In genomic region chr7:152437157-152437575, GRCh38 we compare ENCODE assay signal across 8 cellular contexts. TPM values are rescaled to one million over a fixed set of nuclear protein-coding genes. Genes with fewer than 3 reads are reported as not detected.
DNase-seq lines count a peak whose midpoint lies in the region; ATAC-seq and TF ChIP-seq lines count a peak whose summit lies in the region.
"Not testable (repeated sequence)": the region's sequence is repeated elsewhere in the genome, so short reads cannot be mapped to it uniquely, and the experiment has no call there.

No MANE protein-coding gene starts in this region.

- H3K9me3 Mint-ChIP-seq in activated T-helper 2 cell treated with anti-CD3 and anti-CD28 coated beads, Interferon-gamma antibody, Interleukin-2, Interleukin-4, amounts not matched to agents 10 μg/mL and 5 μg/mL and 100 μg/mL, durations not matched to agents 14 hours and 24 hours and 36 hours; naive thymus-derived CD4-positive, alpha-beta T cell: not testable (repeated sequence)

- TF ChIP-seq POLR2A in spleen (IDR thresholded peaks at IDR 0.05): not testable (repeated sequence)

- not testable (repeated sequence) for H3K9me3 ChIP-seq in HAP-1; PC-3 (ENCODE audit: low read length); left ventricle myocardium inferior (replicated peaks); naive thymus-derived CD4-positive, alpha-beta T cell (ENCODE audit: control insufficient read depth in 2 of 3, low read length in 3 of 3); spleen

- H3F3A ChIP-seq in PC-3 (ENCODE audit: low read length, unreplicated experiment): not testable (repeated sequence)

- DNase-seq in AG04449 (ENCODE audit: low read depth, low spot score); HAP-1 (ENCODE audit: low spot score in 2 of 2); PC-3; activated T-helper 2 cell treated with anti-CD3 and anti-CD28 coated beads, Interferon-gamma antibody, Interleukin-2, Interleukin-4, amounts not matched to agents 10 μg/mL and 5 μg/mL and 100 μg/mL, durations not matched to agents 14 hours and 24 hours and 36 hours (ENCODE audit: low spot score); coronary artery (ENCODE audit: low spot score); left ventricle myocardium inferior; spleen: not testable (repeated sequence)
- DNase-seq in naive thymus-derived CD4-positive, alpha-beta T cell: peak in 1 of 9 donors; percentile 6

- H3K4me2 ChIP-seq in PC-3 (ENCODE audit: low read length): peak overlapping the region; percentile 87

- peak overlapping the region; percentile 64 for H3K4me3 Mint-ChIP-seq in activated T-helper 2 cell treated with anti-CD3 and anti-CD28 coated beads, Interferon-gamma antibody, Interleukin-2, Interleukin-4, amounts not matched to agents 10 μg/mL and 5 μg/mL and 100 μg/mL, durations not matched to agents 14 hours and 24 hours and 36 hours (ENCODE audit: low read depth)
- peak overlapping the region; percentile 79 to 93 (median 87) for H3K4me3 Mint-ChIP-seq in naive thymus-derived CD4-positive, alpha-beta T cell

- peak overlapping the region; percentile 63 for H3K4me3 ChIP-seq in AG04449 (ENCODE audit: low read depth, low read length)
- H3K4me3 ChIP-seq in HAP-1: peak overlapping the region; percentile 32
- H3K4me3 ChIP-seq in PC-3 (ENCODE audit: low read length): peak overlapping the region; percentile 74
- peak overlapping the region; percentile 97 for H3K4me3 ChIP-seq in coronary artery
- peak overlapping the region; percentile 92 for H3K4me3 ChIP-seq in left ventricle myocardium inferior
- peak overlapping the region; percentile 75 for H3K4me3 ChIP-seq in naive thymus-derived CD4-positive, alpha-beta T cell (ENCODE audit: low read length)
- peak overlapping the region in 7 of 8 donors; percentile 39 to 90 (median 51) for H3K4me3 ChIP-seq in spleen

- not testable (repeated sequence) for H3K27ac ChIP-seq in PC-3 (ENCODE audit: low read length)
- peak overlapping the region; percentile 92 to 99 for H3K27ac ChIP-seq in coronary artery
- H3K27ac ChIP-seq in left ventricle myocardium inferior (replicated peaks): peak overlapping the region; percentile 99
- peak overlapping the region; percentile 97 for H3K27ac ChIP-seq in naive thymus-derived CD4-positive, alpha-beta T cell (ENCODE audit: low read depth, low read length)
- H3K27ac ChIP-seq in spleen: peak overlapping the region; percentile 95 to 100 (median 98)

- H3K9ac ChIP-seq in PC-3 (ENCODE audit: low read length): peak overlapping the region; percentile 72

- WGBS in spleen, 5 donors: 45 to 54% (median 48%) methylated on average over 7 of the region's 7 CpGs

- not testable (repeated sequence) for ATAC-seq in PC-3; naive thymus-derived CD4-positive, alpha-beta T cell

- H3K36me3 Mint-ChIP-seq in activated T-helper 2 cell treated with anti-CD3 and anti-CD28 coated beads, Interferon-gamma antibody, Interleukin-2, Interleukin-4, amounts not matched to agents 10 μg/mL and 5 μg/mL and 100 μg/mL, durations not matched to agents 14 hours and 24 hours and 36 hours (ENCODE audit: low read depth); naive thymus-derived CD4-positive, alpha-beta T cell: not testable (repeated sequence)

- in situ Hi-C loops in HAP-1 (cut with MboI; ENCODE audit: low sequenced_read_pairs): not testable (repeated sequence)

- CTCF ChIA-PET in AG04449 (lab: Yijun Ruan, JAX); PC-3 (lab: Charles Lee); naive thymus-derived CD4-positive, alpha-beta T cell (lab: Charles Lee): not testable (repeated sequence)

- not testable (repeated sequence) for H3K4me1 ChIP-seq in HAP-1; PC-3 (ENCODE audit: insufficient read depth, low read length); naive thymus-derived CD4-positive, alpha-beta T cell (ENCODE audit: control insufficient read depth in 2 of 2, insufficient read depth in 2 of 2, low read length in 2 of 2)
- H3K4me1 ChIP-seq in left ventricle myocardium inferior: peaks cover 32% of the 10 kb centered on the region
- H3K4me1 ChIP-seq in spleen: peaks cover 15 to 32% (median 24%) of the 10 kb centered on the region in 6 donors

- H2AFZ ChIP-seq in PC-3 (ENCODE audit: low read length): peak overlapping the region; percentile 98

- peaks cover 16% of the 10 kb centered on the region for H3K4me1 Mint-ChIP-seq in activated T-helper 2 cell treated with anti-CD3 and anti-CD28 coated beads, Interferon-gamma antibody, Interleukin-2, Interleukin-4, amounts not matched to agents 10 μg/mL and 5 μg/mL and 100 μg/mL, durations not matched to agents 14 hours and 24 hours and 36 hours (ENCODE audit: low read depth)
- peaks cover 14 to 27% (median 22%) of the 10 kb centered on the region in 7 donors for H3K4me1 Mint-ChIP-seq in naive thymus-derived CD4-positive, alpha-beta T cell

- H3K79me2 ChIP-seq in PC-3 (ENCODE audit: low read length): peaks cover 30% of the 10 kb centered on the region

- not testable (repeated sequence) for H3K27me3 Mint-ChIP-seq in activated T-helper 2 cell treated with anti-CD3 and anti-CD28 coated beads, Interferon-gamma antibody, Interleukin-2, Interleukin-4, amounts not matched to agents 10 μg/mL and 5 μg/mL and 100 μg/mL, durations not matched to agents 14 hours and 24 hours and 36 hours (ENCODE audit: low read depth); naive thymus-derived CD4-positive, alpha-beta T cell

- 0 out of 2 replicates have a peak, but pooled peaks cover 13% of the 10 kb centered on the region for H4K20me1 ChIP-seq in PC-3 (ENCODE audit: low read length)

- H3K27me3 ChIP-seq in HAP-1 (ENCODE audit: low read depth); PC-3 (ENCODE audit: low read length); left ventricle myocardium inferior (ENCODE audit: low read depth); naive thymus-derived CD4-positive, alpha-beta T cell (ENCODE audit: control insufficient read depth in 2 of 2, insufficient read depth in 2 of 2, low read length in 2 of 2); spleen (replicated peaks in 1 of 7): not testable (repeated sequence)

- H3K36me3 ChIP-seq in HAP-1 (replicated peaks); PC-3 (ENCODE audit: low read depth, low read length); left ventricle myocardium inferior; naive thymus-derived CD4-positive, alpha-beta T cell (ENCODE audit: control insufficient read depth in 2 of 3, insufficient read depth in 3 of 3, low read length in 3 of 3); spleen: not testable (repeated sequence)

- not testable (repeated sequence) for H3K9me2 ChIP-seq in PC-3 (replicated peaks; ENCODE audit: low read length)

- BruUV-seq in PC-3 (replicated peaks; lab: Mats Ljungman, UMichigan): TSS peak; percentile 83

- intact Hi-C loops in PC-3 (cut with micrococcal nuclease): loop anchor here (1.0 kb wide), 1 partner anchor 26 kb away; no protein-coding TSS in a partner anchor
- intact Hi-C loops in activated T-helper 2 cell treated with anti-CD3 and anti-CD28 coated beads, Interferon-gamma antibody, Interleukin-2, Interleukin-4, amounts not matched to agents 10 μg/mL and 5 μg/mL and 100 μg/mL, durations not matched to agents 14 hours and 24 hours and 36 hours (cut with micrococcal nuclease): loop anchor here (2.0 to 10.0 kb wide), 2 partner anchors 292 to 322 kb away; partner anchors contain the start of gene ACTR3B
- intact Hi-C loops in left ventricle myocardium inferior (cut with micrococcal nuclease); spleen (cut with DNase I; ENCODE audit: low total_unique reads): not testable (repeated sequence)
- intact Hi-C loops in naive thymus-derived CD4-positive, alpha-beta T cell (cut with micrococcal nuclease): loop anchor here (5.0 to 10.0 kb wide), 4 partner anchors 55 to 1352 kb away; partner anchors contain the start of genes ABCF2 (in 1 of the 2), AGAP3 (in 1 of the 2), FASTK (in 1 of the 2) and GALNT11 (in 1 of the 2)

- TF ChIP-seq CTCF in AG04449 (IDR thresholded peaks at IDR 0.05; ENCODE audit: insufficient read depth, low read length, missing control alignments); PC-3 (conservative IDR thresholded peaks at IDR 0.05; ENCODE audit: low read depth, low read length); coronary artery (IDR thresholded peaks at IDR 0.05); left ventricle myocardium inferior (IDR thresholded peaks at IDR 0.05; ENCODE audit: borderline replicate concordance); spleen (IDR thresholded peaks at IDR 0.05 in 8 of 11, conservative IDR thresholded peaks at IDR 0.05 in 3 of 11): not testable (repeated sequence)

- POLR2A ChIA-PET in AG04449 (lab: Yijun Ruan, JAX) (interaction anchor here (0.6 kb wide), 1 partner anchor 109 kb away, joined by 4 read pairs; no protein-coding TSS in a partner anchor), PC-3 (lab: Charles Lee; ENCODE audit: unreplicated experiment) (interaction anchor here (0.6 kb wide), 1 partner anchor 323 kb away, joined by 5 read pairs; no protein-coding TSS in a partner anchor)
- POLR2A ChIA-PET in naive thymus-derived CD4-positive, alpha-beta T cell (lab: Charles Lee): interaction anchor here (1.0 to 1.5 kb wide), 3 partner anchors 23 to 27 kb away, joined by 3 to 5 read pairs (median 4); no protein-coding TSS in a partner anchor

- H3K27ac Mint-ChIP-seq in activated T-helper 2 cell treated with anti-CD3 and anti-CD28 coated beads, Interferon-gamma antibody, Interleukin-2, Interleukin-4, amounts not matched to agents 10 μg/mL and 5 μg/mL and 100 μg/mL, durations not matched to agents 14 hours and 24 hours and 36 hours: peak overlapping the region; percentile 68
- peak overlapping the region; percentile 85 to 97 (median 93) for H3K27ac Mint-ChIP-seq in naive thymus-derived CD4-positive, alpha-beta T cell

RNA-seq across cellular contexts. Expression of gene KMT2C, which starts 1.4 kb away (rescaled TPM):
- total RNA-seq in PC-3 (2014; rRNA removed) (15.3 and 28.5 TPM in 2 replicates), left ventricle myocardium inferior (42.3 TPM), spleen (100 to 1,000 TPM in 6 of 7 donors, 10 to 100 TPM in 1; 95.3 to 147 (median 108) TPM)
- 62.4 and 63.1 TPM in 2 replicates for total RNA-seq in activated T-helper 2 cell treated with anti-CD3 and anti-CD28 coated beads, Interferon-gamma antibody, Interleukin-2, Interleukin-4, amounts not matched to agents 10 μg/mL and 5 μg/mL and 100 μg/mL, durations not matched to agents 14 hours and 24 hours and 36 hours
- 100 to 1,000 TPM in 4 of 5 experiments, 10 to 100 TPM in 1; 82.5 to 152 (median 121) TPM for total RNA-seq in naive thymus-derived CD4-positive, alpha-beta T cell
- polyA plus RNA-seq in naive thymus-derived CD4-positive, alpha-beta T cell: 10 to 100 TPM; 17.0 to 18.6 TPM
- polyA plus RNA-seq in spleen: 10 to 100 TPM in 1 of 3 donors, 1 to 10 TPM in 2; 5.3 to 10.4 (median 7.0) TPM

Comparison
In these comparisons a context has a peak if more than half of its experiments do, and no peak if none do; other contexts are left out.
1. H3K4me3 ChIP-seq: peak in every context shown above with its lines; median percentile 97 in coronary artery; 92 in left ventricle myocardium inferior; 75 in naive thymus-derived CD4-positive, alpha-beta T cell; 74 in PC-3; 63 in AG04449; 51 in spleen; 32 in HAP-1.